Comparison of ENCODE assay signal across 1 cellular context in the genomic region with DNA sequence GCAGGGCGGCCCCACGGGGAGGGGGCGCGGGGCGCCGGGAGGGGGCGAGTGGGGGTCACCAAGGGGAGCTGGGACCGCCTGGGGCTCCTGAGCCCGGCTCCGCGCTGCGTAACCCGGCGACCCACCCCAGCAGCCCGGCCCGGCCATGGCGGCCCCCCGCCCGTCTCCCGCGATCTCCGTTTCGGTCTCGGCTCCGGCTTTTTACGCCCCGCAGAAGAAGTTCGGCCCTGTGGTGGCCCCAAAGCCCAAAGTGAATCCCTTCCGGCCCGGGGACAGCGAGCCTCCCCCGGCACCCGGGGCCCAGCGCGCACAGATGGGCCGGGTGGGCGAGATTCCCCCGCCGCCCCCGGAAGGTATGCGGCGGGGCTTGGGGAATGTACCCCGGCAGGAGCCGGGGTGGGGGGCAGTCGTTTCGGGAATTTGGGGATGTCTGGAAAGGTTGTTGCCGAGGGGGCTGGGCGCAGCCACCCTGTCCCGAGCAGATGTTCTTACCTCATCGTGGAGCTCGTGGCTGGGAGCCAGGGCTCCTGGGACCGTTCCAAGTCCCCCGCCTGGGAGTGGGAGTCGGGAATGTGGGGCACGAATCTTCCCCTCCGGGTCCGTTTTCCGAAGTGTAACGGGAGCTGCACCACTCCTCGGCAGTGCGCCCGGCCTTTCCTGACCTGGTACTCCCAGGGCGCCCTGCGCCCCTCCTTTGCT.
TF ChIP-seq lines count a peak whose summit lies in the region.

No MANE protein-coding gene starts in this region.

TF ChIP-seq in K562, 482 proteins besides CTCF, POLR2A, EP300 and RAD21 (continued from another document):
- TF ChIP-seq, protein P1, sequence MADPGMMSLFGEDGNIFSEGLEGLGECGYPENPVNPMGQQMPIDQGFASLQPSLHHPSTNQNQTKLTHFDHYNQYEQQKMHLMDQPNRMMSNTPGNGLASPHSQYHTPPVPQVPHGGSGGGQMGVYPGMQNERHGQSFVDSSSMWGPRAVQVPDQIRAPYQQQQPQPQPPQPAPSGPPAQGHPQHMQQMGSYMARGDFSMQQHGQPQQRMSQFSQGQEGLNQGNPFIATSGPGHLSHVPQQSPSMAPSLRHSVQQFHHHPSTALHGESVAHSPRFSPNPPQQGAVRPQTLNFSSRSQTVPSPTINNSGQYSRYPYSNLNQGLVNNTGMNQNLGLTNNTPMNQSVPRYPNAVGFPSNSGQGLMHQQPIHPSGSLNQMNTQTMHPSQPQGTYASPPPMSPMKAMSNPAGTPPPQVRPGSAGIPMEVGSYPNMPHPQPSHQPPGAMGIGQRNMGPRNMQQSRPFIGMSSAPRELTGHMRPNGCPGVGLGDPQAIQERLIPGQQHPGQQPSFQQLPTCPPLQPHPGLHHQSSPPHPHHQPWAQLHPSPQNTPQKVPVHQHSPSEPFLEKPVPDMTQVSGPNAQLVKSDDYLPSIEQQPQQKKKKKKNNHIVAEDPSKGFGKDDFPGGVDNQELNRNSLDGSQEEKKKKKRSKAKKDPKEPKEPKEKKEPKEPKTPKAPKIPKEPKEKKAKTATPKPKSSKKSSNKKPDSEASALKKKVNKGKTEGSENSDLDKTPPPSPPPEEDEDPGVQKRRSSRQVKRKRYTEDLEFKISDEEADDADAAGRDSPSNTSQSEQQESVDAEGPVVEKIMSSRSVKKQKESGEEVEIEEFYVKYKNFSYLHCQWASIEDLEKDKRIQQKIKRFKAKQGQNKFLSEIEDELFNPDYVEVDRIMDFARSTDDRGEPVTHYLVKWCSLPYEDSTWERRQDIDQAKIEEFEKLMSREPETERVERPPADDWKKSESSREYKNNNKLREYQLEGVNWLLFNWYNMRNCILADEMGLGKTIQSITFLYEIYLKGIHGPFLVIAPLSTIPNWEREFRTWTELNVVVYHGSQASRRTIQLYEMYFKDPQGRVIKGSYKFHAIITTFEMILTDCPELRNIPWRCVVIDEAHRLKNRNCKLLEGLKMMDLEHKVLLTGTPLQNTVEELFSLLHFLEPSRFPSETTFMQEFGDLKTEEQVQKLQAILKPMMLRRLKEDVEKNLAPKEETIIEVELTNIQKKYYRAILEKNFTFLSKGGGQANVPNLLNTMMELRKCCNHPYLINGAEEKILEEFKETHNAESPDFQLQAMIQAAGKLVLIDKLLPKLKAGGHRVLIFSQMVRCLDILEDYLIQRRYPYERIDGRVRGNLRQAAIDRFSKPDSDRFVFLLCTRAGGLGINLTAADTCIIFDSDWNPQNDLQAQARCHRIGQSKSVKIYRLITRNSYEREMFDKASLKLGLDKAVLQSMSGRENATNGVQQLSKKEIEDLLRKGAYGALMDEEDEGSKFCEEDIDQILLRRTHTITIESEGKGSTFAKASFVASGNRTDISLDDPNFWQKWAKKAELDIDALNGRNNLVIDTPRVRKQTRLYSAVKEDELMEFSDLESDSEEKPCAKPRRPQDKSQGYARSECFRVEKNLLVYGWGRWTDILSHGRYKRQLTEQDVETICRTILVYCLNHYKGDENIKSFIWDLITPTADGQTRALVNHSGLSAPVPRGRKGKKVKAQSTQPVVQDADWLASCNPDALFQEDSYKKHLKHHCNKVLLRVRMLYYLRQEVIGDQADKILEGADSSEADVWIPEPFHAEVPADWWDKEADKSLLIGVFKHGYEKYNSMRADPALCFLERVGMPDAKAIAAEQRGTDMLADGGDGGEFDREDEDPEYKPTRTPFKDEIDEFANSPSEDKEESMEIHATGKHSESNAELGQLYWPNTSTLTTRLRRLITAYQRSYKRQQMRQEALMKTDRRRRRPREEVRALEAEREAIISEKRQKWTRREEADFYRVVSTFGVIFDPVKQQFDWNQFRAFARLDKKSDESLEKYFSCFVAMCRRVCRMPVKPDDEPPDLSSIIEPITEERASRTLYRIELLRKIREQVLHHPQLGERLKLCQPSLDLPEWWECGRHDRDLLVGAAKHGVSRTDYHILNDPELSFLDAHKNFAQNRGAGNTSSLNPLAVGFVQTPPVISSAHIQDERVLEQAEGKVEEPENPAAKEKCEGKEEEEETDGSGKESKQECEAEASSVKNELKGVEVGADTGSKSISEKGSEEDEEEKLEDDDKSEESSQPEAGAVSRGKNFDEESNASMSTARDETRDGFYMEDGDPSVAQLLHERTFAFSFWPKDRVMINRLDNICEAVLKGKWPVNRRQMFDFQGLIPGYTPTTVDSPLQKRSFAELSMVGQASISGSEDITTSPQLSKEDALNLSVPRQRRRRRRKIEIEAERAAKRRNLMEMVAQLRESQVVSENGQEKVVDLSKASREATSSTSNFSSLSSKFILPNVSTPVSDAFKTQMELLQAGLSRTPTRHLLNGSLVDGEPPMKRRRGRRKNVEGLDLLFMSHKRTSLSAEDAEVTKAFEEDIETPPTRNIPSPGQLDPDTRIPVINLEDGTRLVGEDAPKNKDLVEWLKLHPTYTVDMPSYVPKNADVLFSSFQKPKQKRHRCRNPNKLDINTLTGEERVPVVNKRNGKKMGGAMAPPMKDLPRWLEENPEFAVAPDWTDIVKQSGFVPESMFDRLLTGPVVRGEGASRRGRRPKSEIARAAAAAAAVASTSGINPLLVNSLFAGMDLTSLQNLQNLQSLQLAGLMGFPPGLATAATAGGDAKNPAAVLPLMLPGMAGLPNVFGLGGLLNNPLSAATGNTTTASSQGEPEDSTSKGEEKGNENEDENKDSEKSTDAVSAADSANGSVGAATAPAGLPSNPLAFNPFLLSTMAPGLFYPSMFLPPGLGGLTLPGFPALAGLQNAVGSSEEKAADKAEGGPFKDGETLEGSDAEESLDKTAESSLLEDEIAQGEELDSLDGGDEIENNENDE (IDR thresholded peaks at IDR 0.05; ENCODE audit: low read depth, low read length), result no peak
- TF ChIP-seq E2F5 (CRISPR knock-in tag; IDR thresholded peaks at IDR 0.05), result 0 out of 2 replicates have a peak, but pooled peaks have one; percentile 13
- TF ChIP-seq HINFP (tag; conservative IDR thresholded peaks at IDR 0.05; ENCODE audit: low read depth), result no peak; the same call in 1 of the 2 replicates
